In genomic region chr6:157981132-157981394, GRCh38 we compare ENCODE assay signal across 8 cellular contexts. TPM values are rescaled to one million over a fixed set of nuclear protein-coding genes. Genes with fewer than 3 reads are reported as not detected.
DNase-seq lines count a peak whose midpoint lies in the region; ATAC-seq and TF ChIP-seq lines count a peak whose summit lies in the region.

No MANE protein-coding gene starts in this region.

- H3K27ac ChIP-seq in left lung (peak overlapping the region; percentile 41 to 65), thyroid gland (peak overlapping the region in 2 of 3 donors; percentile 46 to 66)

- H3K9me3 ChIP-seq in left lung (no peaks in the 10 kb centered on the region), thyroid gland (no peaks in the 10 kb centered on the region)

- no peaks in the 10 kb centered on the region for H3K36me3 ChIP-seq in left lung
- H3K36me3 ChIP-seq in thyroid gland = no peaks in the 10 kb centered on the region

- peaks cover 5% of the 10 kb centered on the region for H3K36me3 Mint-ChIP-seq in activated naive CD8-positive, alpha-beta T cell treated with anti-CD3 and anti-CD28 coated beads, Interleukin-2, amount 50 U/mL, for 24 hours (ENCODE audit: low read depth)

- H3K4me1 ChIP-seq in left lung (peaks cover 4 to 56% of the 10 kb centered on the region in 2 donors), thyroid gland (peaks cover 4 to 9% of the 10 kb centered on the region in 2 donors)

- peaks cover 9% of the 10 kb centered on the region for H3K27me3 Mint-ChIP-seq in activated naive CD8-positive, alpha-beta T cell treated with anti-CD3 and anti-CD28 coated beads, Interleukin-2, amount 50 U/mL, for 24 hours

- no peak for TF ChIP-seq CTCF in left lung (IDR thresholded peaks at IDR 0.05)
- no peak for TF ChIP-seq CTCF in thyroid gland (IDR thresholded peaks at IDR 0.05)

- peak overlapping the region; percentile 39 for H3K27ac Mint-ChIP-seq in activated naive CD8-positive, alpha-beta T cell treated with anti-CD3 and anti-CD28 coated beads, Interleukin-2, amount 50 U/mL, for 24 hours

- H3K4me1 Mint-ChIP-seq in activated naive CD8-positive, alpha-beta T cell treated with anti-CD3 and anti-CD28 coated beads, Interleukin-2, amount 50 U/mL, for 24 hours = peaks cover 43% of the 10 kb centered on the region

- H3K9me3 Mint-ChIP-seq in activated naive CD8-positive, alpha-beta T cell treated with anti-CD3 and anti-CD28 coated beads, Interleukin-2, amount 50 U/mL, for 24 hours = no peaks in the 10 kb centered on the region

- DNase-seq in activated naive CD8-positive, alpha-beta T cell treated with anti-CD3 and anti-CD28 coated beads, Interleukin-2, amount 50 U/mL, for 24 hours = no peak
- DNase-seq in left lung = no peak
- peak in 1 of 2 donors; percentile 48 for DNase-seq in thyroid gland
- DNase-seq in MV-4-11 (lab: John Stamatoyannopoulos, UW) = no peak
- no peak for DNase-seq in NCI-H226
- no peak for DNase-seq in NCI-H2107 (lab: John Stamatoyannopoulos, UW)

- peak; percentile 24 for ATAC-seq in HG02678 (IDR thresholded peaks at IDR 0.05; ENCODE audit: unreplicated experiment)
- ATAC-seq in activated naive CD8-positive, alpha-beta T cell treated with anti-CD3 and anti-CD28 coated beads, Interleukin-2, amount 50 U/mL, for 24 hours = no peak
- ATAC-seq in left lung = peak; percentile 5

- intact Hi-C loops in left lung (cut with DNase I) = no loop called here
- intact Hi-C loops in thyroid gland (cut with DNase I) = no loop called here

- 3 to 4% methylated on average over 11 to 13 of the region's 24 CpGs for WGBS in thyroid gland, 2 donors

- H3K4me3 ChIP-seq in GM08714 (ENCODE audit: low read length) (peak overlapping the region; percentile 75; the same call in 1 of the 2 replicates), left lung (peak overlapping the region; percentile 86 to 92), thyroid gland (replicated peaks in 1 of 3) (peak overlapping the region; percentile 29 to 95 (median 69))

- H3K27me3 ChIP-seq in left lung (peaks cover 0 to 12% of the 10 kb centered on the region in 2 donors), thyroid gland (no peaks in the 10 kb centered on the region)

- peak overlapping the region; percentile 83 for H3K4me3 Mint-ChIP-seq in activated naive CD8-positive, alpha-beta T cell treated with anti-CD3 and anti-CD28 coated beads, Interleukin-2, amount 50 U/mL, for 24 hours

- no peak for TF ChIP-seq POLR2A in thyroid gland (IDR thresholded peaks at IDR 0.05)

RNA-seq across cellular contexts. Expression of gene SYNJ2, which starts 0.6 kb away (rescaled TPM):
- total RNA-seq in left lung (10 to 100 TPM in 1 of 2 donors, 1 to 10 TPM in 1; 8.7 to 12.2 TPM), thyroid gland (10 to 100 TPM; 11.3 to 22.7 (median 13.5) TPM)
